Comparison of ENCODE assay signal across 23 cellular contexts in genomic region chr3:58171126-58171525, GRCh38. TPM values are rescaled to one million over a fixed set of nuclear protein-coding genes. Genes with fewer than 3 reads are reported as not detected.
A peak's percentile ranks its signal among the peaks of the same experiment; 100 is the strongest.
DNase-seq lines count a peak whose midpoint lies in the region; TF ChIP-seq lines count a peak whose summit lies in the region.
"Had no signal": no experiment of that assay in that cellular context is flagged by ENCODE, and none has a peak within 500 bp of the region (broad histone marks: within the 10 kb centered on the region; RNA-seq: fewer than 3 reads in every experiment).

No MANE protein-coding gene starts in this region.

- H3K4me3 Mint-ChIP-seq in endothelial cell (ENCODE audit: unreplicated experiment) (peak overlapping the region; percentile 66), nephron progenitor cell (no peak overlapping the region), type B pancreatic cell (peak overlapping the region; percentile 16)
- H3K4me3 Mint-ChIP-seq: CD4-positive, alpha-beta memory T cell had no signal

- H3K9ac ChIP-seq in MM.1S (ENCODE audit: low read length): no peak overlapping the region
- H3K9ac ChIP-seq: BLaER1, GM23248 had no signal

- peaks cover 3% of the 10 kb centered on the region; the same call in 1 of the 2 replicates for H4K20me1 ChIP-seq in MM.1S (ENCODE audit: insufficient read depth, low read length)
- H4K20me1 ChIP-seq: BLaER1 had no signal

- H3K4me3 ChIP-seq in MM.1S (ENCODE audit: low read length): no peak overlapping the region
- H3K4me3 ChIP-seq: BLaER1, GM23248, HAP-1, K562, PC-9 had no signal

- peak overlapping the region; percentile 42 for H3K27ac ChIP-seq in RWPE1
- H3K27ac ChIP-seq in MM.1S (ENCODE audit: low read length): no peak overlapping the region
- H3K27ac ChIP-seq: BLaER1, GM23248, PC-9 had no signal

- H3K9me3 Mint-ChIP-seq in endothelial cell (ENCODE audit: unreplicated experiment) (no peaks in the 10 kb centered on the region), nephron progenitor cell (no peaks in the 10 kb centered on the region), type B pancreatic cell (no peaks in the 10 kb centered on the region)
- H3K9me3 Mint-ChIP-seq: CD4-positive, alpha-beta memory T cell had no signal

- H3K36me3 ChIP-seq in MM.1S (replicated peaks; ENCODE audit: insufficient read depth, low read length): no peaks in the 10 kb centered on the region

- H3K36me3 Mint-ChIP-seq in endothelial cell (ENCODE audit: low read depth, unreplicated experiment): peaks cover 44% of the 10 kb centered on the region
- H3K36me3 Mint-ChIP-seq in nephron progenitor cell (ENCODE audit: low read depth): peaks cover 49% of the 10 kb centered on the region
- peaks cover 19% of the 10 kb centered on the region for H3K36me3 Mint-ChIP-seq in type B pancreatic cell

- H3K27me3 Mint-ChIP-seq in endothelial cell (ENCODE audit: unreplicated experiment): peaks cover 19% of the 10 kb centered on the region
- peaks cover 8% of the 10 kb centered on the region for H3K27me3 Mint-ChIP-seq in nephron progenitor cell (ENCODE audit: low read depth, poor library complexity)
- no peaks in the 10 kb centered on the region for H3K27me3 Mint-ChIP-seq in type B pancreatic cell
- H3K27me3 Mint-ChIP-seq: CD4-positive, alpha-beta memory T cell had no signal

- DNase-seq in RWPE1 (ENCODE audit: low spot score) (no peak), endothelial cell (ENCODE audit: low spot score) (no peak), nephron progenitor cell (no peak), type B pancreatic cell (ENCODE audit: extremely low spot score, unreplicated experiment) (no peak), MM.1S (no peak), COR-L47 (lab: John Stamatoyannopoulos, UW) (no peak), NCI-H345 (lab: John Stamatoyannopoulos, UW) (no peak)
- DNase-seq: Calu3; CD4-positive, alpha-beta memory T cell; GM23248; NCI-H1092; NCI-H1436; NCI-H187 treated with DMSO at 0.1 percent for 48 hours; NCI-H2107; NCI-H510A treated with DMSO at 0.1 percent for 48 hours; NCI-H748 treated with DMSO at 0.1 percent for 48 hours; PC-9; RPMI8226; SIG-M5 had no signal

- TF ChIP-seq CTCF in RWPE1 (conservative IDR thresholded peaks at IDR 0.05; ENCODE audit: low read depth): no peak
- TF ChIP-seq CTCF in endothelial cell (IDR thresholded peaks at IDR 0.05; ENCODE audit: unreplicated experiment): no peak
- TF ChIP-seq CTCF in nephron progenitor cell (IDR thresholded peaks at IDR 0.05): no peak
- TF ChIP-seq CTCF in type B pancreatic cell (conservative IDR thresholded peaks at IDR 0.05): no peak
- TF ChIP-seq CTCF in MM.1S (IDR thresholded peaks at IDR 0.05; ENCODE audit: low read length): no peak

- no peaks in the 10 kb centered on the region for H3F3A ChIP-seq in MM.1S (ENCODE audit: insufficient read depth, low read length)

- H3K9me3 ChIP-seq in MM.1S (replicated peaks; ENCODE audit: insufficient read depth, low read length): no peaks in the 10 kb centered on the region
- H3K9me3 ChIP-seq: BLaER1, HAP-1 had no signal

- no peaks in the 10 kb centered on the region for H3K9me2 ChIP-seq in MM.1S (replicated peaks; ENCODE audit: insufficient read depth, low read length)

- no peaks in the 10 kb centered on the region; the same call in 1 of the 2 replicates for H3K27me3 ChIP-seq in MM.1S (replicated peaks; ENCODE audit: insufficient read depth, low read length)
- H3K27me3 ChIP-seq: BLaER1 had no signal

- CTCF ChIA-PET in RWPE1 (lab: Yijun Ruan, JAX): no interaction called here

- H3K4me1 ChIP-seq in MM.1S (ENCODE audit: low read length): no peaks in the 10 kb centered on the region
- H3K4me1 ChIP-seq: HAP-1 had no signal

- POLR2A ChIA-PET in RWPE1 (lab: Yijun Ruan, JAX; ENCODE audit: low non-redundant PET): no interaction called here

- no peaks in the 10 kb centered on the region for H3K79me2 ChIP-seq in MM.1S (ENCODE audit: low read length)

- H3K27ac Mint-ChIP-seq in endothelial cell (ENCODE audit: unreplicated experiment) (peak overlapping the region; percentile 44), nephron progenitor cell (peak overlapping the region; percentile 54), type B pancreatic cell (no peak overlapping the region)

- no peak overlapping the region for H3K4me2 ChIP-seq in MM.1S (ENCODE audit: low read depth, low read length)
- H3K4me2 ChIP-seq: BLaER1, PC-9 had no signal

- H3K4me1 Mint-ChIP-seq in endothelial cell (ENCODE audit: unreplicated experiment) (peaks cover 57% of the 10 kb centered on the region), nephron progenitor cell (peaks cover 49% of the 10 kb centered on the region), type B pancreatic cell (ENCODE audit: unreplicated experiment) (peaks cover 25% of the 10 kb centered on the region)

- H2AFZ ChIP-seq in MM.1S (ENCODE audit: low read length): no peak overlapping the region
- H2AFZ ChIP-seq: GM23248, PC-9 had no signal

RNA-seq across cellular contexts. Expression of gene DNASE1L3, which starts 39.6 kb away (rescaled TPM):
- 1.6 TPM for total RNA-seq in endothelial cell (ENCODE audit: unreplicated experiment)
- not detected in 2 replicates for total RNA-seq in type B pancreatic cell (ENCODE audit: low replicate concordance)
- total RNA-seq: Calu3; CD4-positive, alpha-beta memory T cell; Daoy; GM23248; K562; PC-9 had no signal
